8 cellular contexts compared by ENCODE assay signal in the genomic region with DNA sequence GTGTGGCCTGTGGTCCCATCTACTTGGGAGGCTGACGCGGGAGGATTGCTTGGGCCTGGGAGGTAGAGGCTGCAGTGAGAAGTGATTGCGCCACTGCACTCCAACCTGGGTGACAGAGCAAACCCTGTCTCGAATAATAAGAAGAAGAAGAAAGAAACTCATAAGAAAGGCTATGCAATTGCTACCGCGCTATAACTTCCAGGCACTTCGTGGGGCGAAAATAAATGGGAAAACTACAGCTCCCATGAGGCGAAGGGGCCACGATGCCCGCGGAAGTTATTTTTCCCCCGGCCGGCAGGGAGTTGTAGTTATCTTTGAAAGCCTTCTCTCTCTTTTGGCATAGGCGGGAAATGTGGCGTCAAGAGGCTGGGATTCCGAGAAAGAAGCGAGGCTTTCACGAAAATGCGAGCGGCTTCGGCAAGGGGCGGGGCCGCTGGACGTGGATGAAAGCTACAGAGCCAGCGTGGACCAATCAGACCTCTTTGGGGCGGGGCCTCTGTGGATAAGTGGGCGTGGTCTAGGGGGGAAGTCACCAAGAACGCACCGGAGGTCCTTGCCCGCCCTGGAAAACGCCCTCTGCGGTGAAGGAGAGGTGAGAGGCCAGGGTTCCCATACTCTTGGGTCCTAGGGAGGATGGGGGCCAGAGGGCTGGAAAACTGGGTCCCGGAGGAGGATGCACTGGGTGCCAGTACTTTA. TPM values are rescaled to one million over a fixed set of nuclear protein-coding genes. Genes with fewer than 3 reads are reported as not detected.
A peak's percentile ranks its signal among the peaks of the same experiment; 100 is the strongest.
DNase-seq lines count a peak whose midpoint lies in the region; ATAC-seq and TF ChIP-seq lines count a peak whose summit lies in the region.

A gene (plus strand): TSS at position 532 of the 696 bp plus-strand sequence. CDS start 485 bp downstream, outside the sequence.

- no peaks in the 10 kb centered on the region for H3K27me3 ChIP-seq in testis

- TF ChIP-seq POLR2A in testis (IDR thresholded peaks at IDR 0.05), result peak; percentile 18

- ATAC-seq in HG02571 (IDR thresholded peaks at IDR 0.05; ENCODE audit: unreplicated experiment), result peak; percentile 90
- peak; percentile 97 for ATAC-seq in omental fat pad (ENCODE audit: low FRiP score)

- peaks cover 35% of the 10 kb centered on the region for H3K4me1 Mint-ChIP-seq in activated naive CD8-positive, alpha-beta T cell (ENCODE audit: low read depth)

- H3K9me3 ChIP-seq in testis, result no peaks in the 10 kb centered on the region

- DNase-seq in GM03348 (ENCODE audit: low spot score) (peak; percentile 99), NCI-H1105 (lab: John Stamatoyannopoulos, UW) (peak; percentile 98), SKM-1 treated with dmso at 0.1 percent for 144 hours (lab: John Stamatoyannopoulos, UW; ENCODE audit: unreplicated experiment) (peak; percentile 80), glomerular visceral epithelial cell (ENCODE audit: extremely low spot score) (peak; percentile 99), omental fat pad (ENCODE audit: low spot score) (peak; percentile 98), testis (peak; percentile 99)

- no peaks in the 10 kb centered on the region for H3K36me3 ChIP-seq in testis (ENCODE audit: low read depth, missing control alignments)

- peak within 1 kb of the TSS; percentile 69 to 81 for H3K4me3 ChIP-seq in testis

- H3K4me1 ChIP-seq in testis, result peaks cover 10% of the 10 kb centered on the region

- peaks cover under 1% of the 10 kb centered on the region for H3K27me3 Mint-ChIP-seq in activated naive CD8-positive, alpha-beta T cell

- peak within 1 kb of the TSS; percentile 94 for H3K4me3 Mint-ChIP-seq in activated naive CD8-positive, alpha-beta T cell

- TF ChIP-seq CTCF in omental fat pad (IDR thresholded peaks at IDR 0.05), result no peak
- TF ChIP-seq CTCF in testis (IDR thresholded peaks at IDR 0.05), result peak in 2 of 3 experiments; percentile 30 to 45

- H3K27ac ChIP-seq in testis, result peak within 1 kb of the TSS; percentile 63 to 90

- intact Hi-C loops in testis (cut with DNase I; ENCODE audit: low total_unique reads), result no loop called here

- H3K27ac Mint-ChIP-seq in activated naive CD8-positive, alpha-beta T cell, result peak within 1 kb of the TSS; percentile 98

- 5 to 6% methylated on average over 33 to 34 of the region's 34 CpGs for WGBS in testis, 2 donors

- H3K36me3 Mint-ChIP-seq in activated naive CD8-positive, alpha-beta T cell, result peaks cover 5% of the 10 kb centered on the region

- no peaks in the 10 kb centered on the region for H3K9me3 Mint-ChIP-seq in activated naive CD8-positive, alpha-beta T cell (ENCODE audit: low read depth)

RNA-seq across cellular contexts. Expression of the gene that starts here (rescaled TPM):
- total RNA-seq in omental fat pad (100 to 1,000 TPM; 197 to 280 (median 253) TPM), testis (100 to 1,000 TPM; 139 to 208 TPM)
- polyA plus RNA-seq in testis (ENCODE audit: insufficient read depth, low read depth, low replicate concordance), result 136 TPM

Comparison
In these comparisons a context has a peak if more than half of its experiments do, and no peak if none do; other contexts are left out.
1. Peak in every context shown above with its lines: DNase-seq, ATAC-seq, H3K4me3 ChIP-seq and H3K27ac ChIP-seq.
2. CTCF ChIP-seq: peak in testis (2 of 3); none in omental fat pad (0 of 3).